17 cellular contexts compared by ENCODE assay signal in genomic region chr6:43271103-43271815, GRCh38. TPM values are rescaled to one million over a fixed set of nuclear protein-coding genes. Genes with fewer than 3 reads are reported as not detected.
DNase-seq lines count a peak whose midpoint lies in the region; FAIRE-seq and TF ChIP-seq lines count a peak whose summit lies in the region.
"Had no signal": no experiment of that assay in that cellular context is flagged by ENCODE, and none has a peak within 500 bp of the region (broad histone marks: within the 10 kb centered on the region; RNA-seq: fewer than 3 reads in every experiment).

No MANE protein-coding gene starts in this region.

- no peaks in the 10 kb centered on the region for H3K9me3 ChIP-seq in sigmoid colon
- H3K9me3 ChIP-seq: HAP-1, SJSA1 had no signal

- peaks cover 0 to 21% (median 14%) of the 10 kb centered on the region in 3 donors for H3K27me3 ChIP-seq in sigmoid colon

- peaks cover 0 to 44% (median 40%) of the 10 kb centered on the region in 4 donors for H3K4me1 ChIP-seq in sigmoid colon

- peak; percentile 80 for FAIRE-seq in GM12891 (lab: Jason Lieb, UNC)

- intact Hi-C loops in sigmoid colon (cut with DNase I) = no loop called here

- no peak for TF ChIP-seq CTCF in sigmoid colon (IDR thresholded peaks at IDR 0.05)

- WGBS in sigmoid colon, 2 donors = 84 to 88% methylated on average over 8 of the region's 8 CpGs

- H3K36me3 ChIP-seq in sigmoid colon = no peaks in the 10 kb centered on the region
- H3K36me3 ChIP-seq: HAP-1, SJSA1 had no signal

- DNase-seq in GM12891 (ENCODE audit: insufficient read length, low spot score) = no peak
- peak; percentile 56 for DNase-seq in NCI-H2107 treated with DMSO at 0.1 percent for 48 hours (lab: John Stamatoyannopoulos, UW; ENCODE audit: unreplicated experiment)
- DNase-seq in germinal center (ENCODE audit: low spot score) = peak; percentile 77
- DNase-seq in sigmoid colon = no peak
- no peak for DNase-seq in hepatic stellate cell (ENCODE audit: low spot score)
- DNase-seq in NCI-H1694 treated with DMSO at 0.1 percent for 48 hours (lab: John Stamatoyannopoulos, UW) = no peak
- DNase-seq in AG08395 (ENCODE audit: low spot score) = no peak
- DNase-seq: activated CD4-positive, CD25-positive, alpha-beta regulatory T cell treated with anti-CD3 and anti-CD28 coated beads, Interleukin-2, amount 50 U/mL, for 72 hours; AML-193; aorta; KBM-7; NCI-H1092; stimulated activated CD4-positive, alpha-beta T cell treated with anti-CD3 and anti-CD28 coated beads, Interleukin-4, amount 100 ng/mL, for 24 hours had no signal

- peak overlapping the region; percentile 72 to 92 (median 76) for H3K27ac ChIP-seq in sigmoid colon
- H3K27ac ChIP-seq: parathyroid adenoma, SJSA1 had no signal

- no peak for TF ChIP-seq EP300 in sigmoid colon (IDR thresholded peaks at IDR 0.05)

- TF ChIP-seq POLR2A in GM12891 (IDR thresholded peaks at IDR 0.05; ENCODE audit: low read depth, low read length) = no peak
- TF ChIP-seq POLR2A in sigmoid colon (IDR thresholded peaks at IDR 0.05) = no peak

- H3K4me3 ChIP-seq in sigmoid colon = no peak overlapping the region
- H3K4me3 ChIP-seq: HAP-1, SJSA1 had no signal

TF ChIP-seq in GM12891, 5 proteins besides CTCF, POLR2A, EP300 and RAD21:
- TF ChIP-seq TAF1 (IDR thresholded peaks at IDR 0.05; ENCODE audit: low read depth, low read length) (no peak), POLR2AphosphoS5 (IDR thresholded peaks at IDR 0.05; ENCODE audit: low read depth, low read length) (no peak)

RNA-seq across cellular contexts. Expression of gene SLC22A7, which starts 26.8 kb away (rescaled TPM):
- 0.37 TPM for polyA plus RNA-seq in GM12891 (2012; ENCODE audit: low read depth, missing spikeins)
- not detected for total RNA-seq in sigmoid colon
- not detected for polyA plus RNA-seq in sigmoid colon
- total RNA-seq: aorta, SJSA1, skeletal muscle tissue had no signal
- polyA plus RNA-seq: aorta had no signal

RNA-seq across cellular contexts. Expression of gene TTBK1, which starts 28.0 kb away (rescaled TPM):
- polyA plus RNA-seq in GM12891 (2012; ENCODE audit: low read depth, missing spikeins) = 0.03 TPM
- under 1 TPM in 3 of 4 donors, not detected in 1; under 0.01 to 0.55 (median 0.27) TPM for total RNA-seq in sigmoid colon
- under 1 TPM; under 0.01 to 0.41 (median 0.23) TPM for polyA plus RNA-seq in sigmoid colon
- total RNA-seq: SJSA1, skeletal muscle tissue had no signal
- polyA plus RNA-seq: aorta had no signal

RNA-seq across cellular contexts. Expression of gene CRIP3, which starts 37.4 kb away (rescaled TPM):
- 12.2 TPM for polyA plus RNA-seq in GM12891 (2012; ENCODE audit: low read depth, missing spikeins)
- not detected for total RNA-seq in sigmoid colon
- polyA plus RNA-seq in sigmoid colon = 1 to 10 TPM in 1 of 3 donors, not detected in 2; 5.2 TPM
- total RNA-seq: SJSA1 had no signal

RNA-seq across cellular contexts. Expression of gene DNPH1, which starts 42.0 kb away (rescaled TPM):
- 113 TPM for polyA plus RNA-seq in GM12891 (2012; ENCODE audit: low read depth, missing spikeins)
- 10 to 100 TPM; 32.1 to 96.0 (median 90.3) TPM for total RNA-seq in sigmoid colon
- polyA plus RNA-seq in sigmoid colon = 100 to 1,000 TPM; 155 to 188 (median 163) TPM

Comparison
In these comparisons a context has a peak if more than half of its experiments do, and no peak if none do; other contexts are left out.
1. DNase-seq: peak in NCI-H2107 treated with DMSO at 0.1 percent for 48 hours (single experiment) and germinal center (single experiment); none in GM12891 (single experiment), sigmoid colon (single experiment), hepatic stellate cell (single experiment), NCI-H1694 treated with DMSO at 0.1 percent for 48 hours (single experiment) and AG08395 (single experiment).